ENCODE assay signal across 17 cellular contexts in genomic region chr5:36162810-36163486, GRCh38.
"Had no signal": no experiment of that assay in that cellular context is flagged by ENCODE, and none has a peak within 500 bp of the region (broad histone marks: within the 10 kb centered on the region; RNA-seq: fewer than 3 reads in every experiment).

No MANE protein-coding gene starts in this region.

- H3K36me3 ChIP-seq: ovary had no signal

- H3K27me3 Mint-ChIP-seq: activated CD8-positive, alpha-beta T cell treated with anti-CD3 and anti-CD28 coated beads for 36 hours; activated naive CD4-positive, alpha-beta T cell treated with anti-CD3 and anti-CD28 coated beads, Interleukin-2, amount 50 U/mL, for 24 hours; brain had no signal

- H3K27ac ChIP-seq: ovary, tibial nerve had no signal

- DNase-seq: activated CD4-positive, alpha-beta T cell treated with anti-CD3 and anti-CD28 coated beads for 4 hours; activated CD8-positive, alpha-beta T cell treated with anti-CD3 and anti-CD28 coated beads for 36 hours; activated effector memory CD4-positive, alpha-beta T cell treated with Interleukin-2 at 50 U/mL for 16 hours; activated T-cell treated with anti-CD3 and anti-CD28 coated beads, Interleukin-2, amount 50 U/mL, for 4 hours; amniotic stem cell; central memory CD4-positive, alpha-beta T cell; effector memory CD4-positive, alpha-beta T cell; foreskin fibroblast; immature natural killer cell; ovary; stimulated activated CD4-positive, alpha-beta T cell treated with anti-CD3 and anti-CD28 coated beads, Interleukin-12 subunit alpha, Interleukin-12 subunit beta, amount 100 ng/mL, for 4 hours; stimulated activated CD4-positive, alpha-beta T cell treated with anti-CD3 and anti-CD28 coated beads, Interleukin-2, amount 100 ng/mL, for 24 hours; T-helper 2 cell had no signal

- H3K9me3 Mint-ChIP-seq: activated CD8-positive, alpha-beta T cell treated with anti-CD3 and anti-CD28 coated beads for 36 hours; activated naive CD4-positive, alpha-beta T cell treated with anti-CD3 and anti-CD28 coated beads, Interleukin-2, amount 50 U/mL, for 24 hours; activated T-cell treated with anti-CD3 and anti-CD28 coated beads, Interleukin-2, amount 50 U/mL, for 4 hours; brain; immature natural killer cell; mesothelial cell of epicardium had no signal

- H3K27ac Mint-ChIP-seq: activated CD8-positive, alpha-beta T cell treated with anti-CD3 and anti-CD28 coated beads for 36 hours; activated naive CD4-positive, alpha-beta T cell treated with anti-CD3 and anti-CD28 coated beads, Interleukin-2, amount 50 U/mL, for 24 hours; mesothelial cell of epicardium had no signal

- H3K27me3 ChIP-seq: ovary, tibial nerve had no signal

- ATAC-seq: activated CD8-positive, alpha-beta T cell treated with anti-CD3 and anti-CD28 coated beads for 36 hours; activated T-cell treated with anti-CD3 and anti-CD28 coated beads, Interleukin-2, amount 50 U/mL, for 4 hours had no signal

- H3K9me3 ChIP-seq: ovary, tibial nerve had no signal

- H3K4me3 ChIP-seq: ovary, tibial nerve had no signal

- H3K4me3 Mint-ChIP-seq: activated CD8-positive, alpha-beta T cell treated with anti-CD3 and anti-CD28 coated beads for 36 hours; activated naive CD4-positive, alpha-beta T cell treated with anti-CD3 and anti-CD28 coated beads, Interleukin-2, amount 50 U/mL, for 24 hours; activated T-cell treated with anti-CD3 and anti-CD28 coated beads, Interleukin-2, amount 50 U/mL, for 4 hours; brain; immature natural killer cell; mesothelial cell of epicardium had no signal
